ENCODE assay signal across 1 cellular context in the genomic region with DNA sequence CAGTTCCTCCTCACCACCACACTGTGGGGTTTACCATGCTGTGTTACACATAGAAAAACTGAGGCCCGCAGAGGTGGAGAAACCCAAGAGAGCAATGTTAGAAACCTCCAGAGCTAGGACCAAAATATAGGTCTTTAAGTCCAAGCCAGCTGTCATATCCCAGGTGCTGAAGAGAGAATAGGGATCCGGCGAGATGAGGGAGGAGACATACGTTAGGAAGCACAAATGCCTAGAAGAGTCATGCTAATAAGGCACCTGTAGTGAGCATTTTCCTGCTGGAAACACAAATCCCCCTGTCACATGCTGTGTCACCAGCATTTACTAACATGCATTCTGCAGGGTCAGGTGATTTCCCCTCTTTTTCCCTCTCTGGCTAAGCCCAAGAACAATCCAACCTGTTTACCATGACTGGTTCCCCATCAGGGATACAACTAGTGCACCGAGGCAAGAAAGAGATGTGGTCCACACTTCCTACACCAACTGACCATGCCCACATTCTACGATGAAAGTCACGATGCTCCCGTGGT.
TF ChIP-seq lines count a peak whose summit lies in the region.

No MANE protein-coding gene starts in this region.

TF ChIP-seq in GM23338, 12 proteins besides CTCF, POLR2A, EP300 and RAD21 (continued from another document):
- TF ChIP-seq, protein P1, sequence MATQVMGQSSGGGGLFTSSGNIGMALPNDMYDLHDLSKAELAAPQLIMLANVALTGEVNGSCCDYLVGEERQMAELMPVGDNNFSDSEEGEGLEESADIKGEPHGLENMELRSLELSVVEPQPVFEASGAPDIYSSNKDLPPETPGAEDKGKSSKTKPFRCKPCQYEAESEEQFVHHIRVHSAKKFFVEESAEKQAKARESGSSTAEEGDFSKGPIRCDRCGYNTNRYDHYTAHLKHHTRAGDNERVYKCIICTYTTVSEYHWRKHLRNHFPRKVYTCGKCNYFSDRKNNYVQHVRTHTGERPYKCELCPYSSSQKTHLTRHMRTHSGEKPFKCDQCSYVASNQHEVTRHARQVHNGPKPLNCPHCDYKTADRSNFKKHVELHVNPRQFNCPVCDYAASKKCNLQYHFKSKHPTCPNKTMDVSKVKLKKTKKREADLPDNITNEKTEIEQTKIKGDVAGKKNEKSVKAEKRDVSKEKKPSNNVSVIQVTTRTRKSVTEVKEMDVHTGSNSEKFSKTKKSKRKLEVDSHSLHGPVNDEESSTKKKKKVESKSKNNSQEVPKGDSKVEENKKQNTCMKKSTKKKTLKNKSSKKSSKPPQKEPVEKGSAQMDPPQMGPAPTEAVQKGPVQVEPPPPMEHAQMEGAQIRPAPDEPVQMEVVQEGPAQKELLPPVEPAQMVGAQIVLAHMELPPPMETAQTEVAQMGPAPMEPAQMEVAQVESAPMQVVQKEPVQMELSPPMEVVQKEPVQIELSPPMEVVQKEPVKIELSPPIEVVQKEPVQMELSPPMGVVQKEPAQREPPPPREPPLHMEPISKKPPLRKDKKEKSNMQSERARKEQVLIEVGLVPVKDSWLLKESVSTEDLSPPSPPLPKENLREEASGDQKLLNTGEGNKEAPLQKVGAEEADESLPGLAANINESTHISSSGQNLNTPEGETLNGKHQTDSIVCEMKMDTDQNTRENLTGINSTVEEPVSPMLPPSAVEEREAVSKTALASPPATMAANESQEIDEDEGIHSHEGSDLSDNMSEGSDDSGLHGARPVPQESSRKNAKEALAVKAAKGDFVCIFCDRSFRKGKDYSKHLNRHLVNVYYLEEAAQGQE (IDR thresholded peaks at IDR 0.05; ENCODE audit: unreplicated experiment), result no peak
- TF ChIP-seq CREB1 (CRISPR knock-in tag; IDR thresholded peaks at IDR 0.05; ENCODE audit: low read depth) (no peak), POLR2AphosphoS5 (IDR thresholded peaks at IDR 0.05; ENCODE audit: low read depth) (no peak), EZH2 (IDR thresholded peaks at IDR 0.05; ENCODE audit: low read depth, unreplicated experiment) (no peak), EZH2phosphoT487 (IDR thresholded peaks at IDR 0.05; ENCODE audit: unreplicated experiment) (no peak), STAT1 (IDR thresholded peaks at IDR 0.05; ENCODE audit: unreplicated experiment) (no peak), NANOG (IDR thresholded peaks at IDR 0.05; ENCODE audit: borderline replicate concordance) (no peak), JUNB (IDR thresholded peaks at IDR 0.05; ENCODE audit: unreplicated experiment) (no peak), ZNF331 (CRISPR knock-in tag; IDR thresholded peaks at IDR 0.05; ENCODE audit: low read depth) (no peak)
- TF ChIP-seq, protein P2, sequence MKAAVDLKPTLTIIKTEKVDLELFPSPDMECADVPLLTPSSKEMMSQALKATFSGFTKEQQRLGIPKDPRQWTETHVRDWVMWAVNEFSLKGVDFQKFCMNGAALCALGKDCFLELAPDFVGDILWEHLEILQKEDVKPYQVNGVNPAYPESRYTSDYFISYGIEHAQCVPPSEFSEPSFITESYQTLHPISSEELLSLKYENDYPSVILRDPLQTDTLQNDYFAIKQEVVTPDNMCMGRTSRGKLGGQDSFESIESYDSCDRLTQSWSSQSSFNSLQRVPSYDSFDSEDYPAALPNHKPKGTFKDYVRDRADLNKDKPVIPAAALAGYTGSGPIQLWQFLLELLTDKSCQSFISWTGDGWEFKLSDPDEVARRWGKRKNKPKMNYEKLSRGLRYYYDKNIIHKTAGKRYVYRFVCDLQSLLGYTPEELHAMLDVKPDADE (IDR thresholded peaks at IDR 0.05), result no peak
- TF ChIP-seq, protein P3, sequence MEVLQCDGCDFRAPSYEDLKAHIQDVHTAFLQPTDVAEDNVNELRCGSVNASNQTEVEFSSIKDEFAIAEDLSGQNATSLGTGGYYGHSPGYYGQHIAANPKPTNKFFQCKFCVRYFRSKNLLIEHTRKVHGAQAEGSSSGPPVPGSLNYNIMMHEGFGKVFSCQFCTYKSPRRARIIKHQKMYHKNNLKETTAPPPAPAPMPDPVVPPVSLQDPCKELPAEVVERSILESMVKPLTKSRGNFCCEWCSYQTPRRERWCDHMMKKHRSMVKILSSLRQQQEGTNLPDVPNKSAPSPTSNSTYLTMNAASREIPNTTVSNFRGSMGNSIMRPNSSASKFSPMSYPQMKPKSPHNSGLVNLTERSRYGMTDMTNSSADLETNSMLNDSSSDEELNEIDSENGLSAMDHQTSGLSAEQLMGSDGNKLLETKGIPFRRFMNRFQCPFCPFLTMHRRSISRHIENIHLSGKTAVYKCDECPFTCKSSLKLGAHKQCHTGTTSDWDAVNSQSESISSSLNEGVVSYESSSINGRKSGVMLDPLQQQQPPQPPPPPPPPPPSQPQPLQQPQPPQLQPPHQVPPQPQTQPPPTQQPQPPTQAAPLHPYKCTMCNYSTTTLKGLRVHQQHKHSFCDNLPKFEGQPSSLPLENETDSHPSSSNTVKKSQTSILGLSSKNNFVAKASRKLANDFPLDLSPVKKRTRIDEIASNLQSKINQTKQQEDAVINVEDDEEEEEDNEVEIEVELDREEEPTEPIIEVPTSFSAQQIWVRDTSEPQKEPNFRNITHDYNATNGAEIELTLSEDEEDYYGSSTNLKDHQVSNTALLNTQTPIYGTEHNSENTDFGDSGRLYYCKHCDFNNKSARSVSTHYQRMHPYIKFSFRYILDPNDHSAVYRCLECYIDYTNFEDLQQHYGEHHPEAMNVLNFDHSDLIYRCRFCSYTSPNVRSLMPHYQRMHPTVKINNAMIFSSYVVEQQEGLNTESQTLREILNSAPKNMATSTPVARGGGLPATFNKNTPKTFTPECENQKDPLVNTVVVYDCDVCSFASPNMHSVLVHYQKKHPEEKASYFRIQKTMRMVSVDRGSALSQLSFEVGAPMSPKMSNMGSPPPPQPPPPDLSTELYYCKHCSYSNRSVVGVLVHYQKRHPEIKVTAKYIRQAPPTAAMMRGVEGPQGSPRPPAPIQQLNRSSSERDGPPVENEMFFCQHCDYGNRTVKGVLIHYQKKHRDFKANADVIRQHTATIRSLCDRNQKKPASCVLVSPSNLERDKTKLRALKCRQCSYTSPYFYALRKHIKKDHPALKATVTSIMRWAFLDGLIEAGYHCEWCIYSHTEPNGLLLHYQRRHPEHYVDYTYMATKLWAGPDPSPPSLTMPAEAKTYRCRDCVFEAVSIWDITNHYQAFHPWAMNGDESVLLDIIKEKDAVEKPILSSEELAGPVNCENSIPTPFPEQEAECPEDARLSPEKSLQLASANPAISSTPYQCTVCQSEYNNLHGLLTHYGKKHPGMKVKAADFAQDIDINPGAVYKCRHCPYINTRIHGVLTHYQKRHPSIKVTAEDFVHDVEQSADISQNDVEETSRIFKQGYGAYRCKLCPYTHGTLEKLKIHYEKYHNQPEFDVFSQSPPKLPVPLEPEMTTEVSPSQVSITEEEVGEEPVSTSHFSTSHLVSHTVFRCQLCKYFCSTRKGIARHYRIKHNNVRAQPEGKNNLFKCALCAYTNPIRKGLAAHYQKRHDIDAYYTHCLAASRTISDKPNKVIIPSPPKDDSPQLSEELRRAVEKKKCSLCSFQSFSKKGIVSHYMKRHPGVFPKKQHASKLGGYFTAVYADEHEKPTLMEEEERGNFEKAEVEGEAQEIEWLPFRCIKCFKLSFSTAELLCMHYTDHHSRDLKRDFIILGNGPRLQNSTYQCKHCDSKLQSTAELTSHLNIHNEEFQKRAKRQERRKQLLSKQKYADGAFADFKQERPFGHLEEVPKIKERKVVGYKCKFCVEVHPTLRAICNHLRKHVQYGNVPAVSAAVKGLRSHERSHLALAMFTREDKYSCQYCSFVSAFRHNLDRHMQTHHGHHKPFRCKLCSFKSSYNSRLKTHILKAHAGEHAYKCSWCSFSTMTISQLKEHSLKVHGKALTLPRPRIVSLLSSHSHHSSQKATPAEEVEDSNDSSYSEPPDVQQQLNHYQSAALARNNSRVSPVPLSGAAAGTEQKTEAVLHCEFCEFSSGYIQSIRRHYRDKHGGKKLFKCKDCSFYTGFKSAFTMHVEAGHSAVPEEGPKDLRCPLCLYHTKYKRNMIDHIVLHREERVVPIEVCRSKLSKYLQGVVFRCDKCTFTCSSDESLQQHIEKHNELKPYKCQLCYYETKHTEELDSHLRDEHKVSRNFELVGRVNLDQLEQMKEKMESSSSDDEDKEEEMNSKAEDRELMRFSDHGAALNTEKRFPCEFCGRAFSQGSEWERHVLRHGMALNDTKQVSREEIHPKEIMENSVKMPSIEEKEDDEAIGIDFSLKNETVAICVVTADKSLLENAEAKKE (CRISPR knock-in tag; IDR thresholded peaks at IDR 0.05), result no peak
